In genomic region chr6:109441069-109441816, GRCh38 we compare ENCODE assay signal across 8 cellular contexts. TPM values are rescaled to one million over a fixed set of nuclear protein-coding genes. Genes with fewer than 3 reads are reported as not detected.
DNase-seq lines count a peak whose midpoint lies in the region; ATAC-seq, FAIRE-seq and TF ChIP-seq lines count a peak whose summit lies in the region.

No MANE protein-coding gene starts in this region.

- H3K9me3 Mint-ChIP-seq in activated CD4-positive, alpha-beta T cell treated with anti-CD3 and anti-CD28 coated beads for 36 hours (ENCODE audit: low read depth), result no peaks in the 10 kb centered on the region
- no peaks in the 10 kb centered on the region for H3K9me3 Mint-ChIP-seq in activated CD4-positive, alpha-beta memory T cell treated with anti-CD3 and anti-CD28 coated beads, Interleukin-2, amount 10 ng/mL, durations not matched to agents 7 days and 5 days

- no peaks in the 10 kb centered on the region for H3K79me2 ChIP-seq in endothelial cell of umbilical vein (ENCODE audit: control insufficient read depth, insufficient read depth, low read length)

- H3K36me3 ChIP-seq in endothelial cell of umbilical vein (ENCODE audit: control insufficient read depth in 2 of 2, extremely low read depth in 1 of 2, insufficient read depth in 2 of 2, low read length in 2 of 2) (peaks cover 0 to 14% of the 10 kb centered on the region in 2 experiments), muscle layer of duodenum (ENCODE audit: control insufficient read depth in 1 of 2, insufficient read depth in 2 of 2, low read length in 2 of 2) (peaks cover 17 to 23% of the 10 kb centered on the region in 2 donors)

- H3K4me3 Mint-ChIP-seq in activated CD4-positive, alpha-beta T cell treated with anti-CD3 and anti-CD28 coated beads for 36 hours, result peak overlapping the region; percentile 89
- peak overlapping the region; percentile 90 for H3K4me3 Mint-ChIP-seq in activated CD4-positive, alpha-beta memory T cell treated with anti-CD3 and anti-CD28 coated beads, Interleukin-2, amount 10 ng/mL, durations not matched to agents 7 days and 5 days

- intact Hi-C loops in activated CD4-positive, alpha-beta T cell treated with anti-CD3 and anti-CD28 coated beads for 36 hours (cut with DNase I, micrococcal nuclease), result loop anchor here (1.0 to 5.0 kb wide), 3 partner anchors 14 to 254 kb away; partner anchors contain the start of genes AK9 (in 2 of the 2), FIG4 (in 2 of the 2) and MICAL1 (in 1 of the 2)
- intact Hi-C loops in endothelial cell of umbilical vein (cut with micrococcal nuclease), result loop anchor here (2.0 to 5.0 kb wide), 3 partner anchors 41 to 346 kb away; partner anchors contain the start of genes CEP57L1, SESN1 and ZBTB24

- H3K4me1 Mint-ChIP-seq in activated CD4-positive, alpha-beta T cell treated with anti-CD3 and anti-CD28 coated beads for 36 hours, result peaks cover 18% of the 10 kb centered on the region
- H3K4me1 Mint-ChIP-seq in activated CD4-positive, alpha-beta memory T cell treated with anti-CD3 and anti-CD28 coated beads, Interleukin-2, amount 10 ng/mL, durations not matched to agents 7 days and 5 days, result peaks cover 38% of the 10 kb centered on the region

- peak; percentile 12 for FAIRE-seq in endothelial cell of umbilical vein (lab: Jason Lieb, UNC)

- POLR2A ChIA-PET in activated CD4-positive, alpha-beta T cell treated with anti-CD3 and anti-CD28 coated beads for 36 hours (lab: Charles Lee), result interaction anchor here (0.6 to 1.6 kb wide), 10 partner anchors 9 to 1374 kb away, joined by 3 to 7 read pairs (median 4); partner anchors contain the start of genes CD164, CDK19, CEP57L1 and SESN1
- POLR2A ChIA-PET in activated CD4-positive, alpha-beta memory T cell treated with anti-CD3 and anti-CD28 coated beads, Interleukin-2, amount 10 ng/mL, durations not matched to agents 7 days and 5 days (lab: Charles Lee), result interaction anchor here (0.7 to 11.5 kb wide), 12 partner anchors 14 to 347 kb away, joined by 3 to 243 read pairs (median 9); partner anchors contain the start of genes CD164, CEP57L1, MICAL1 and SESN1
- POLR2A ChIA-PET in endothelial cell of umbilical vein (lab: Charles Lee), result interaction anchor here (1.1 kb wide), 1 partner anchor 347 kb away, joined by 4 read pairs; the partner anchor contains the start of gene SESN1

- H3K27ac Mint-ChIP-seq in activated CD4-positive, alpha-beta T cell treated with anti-CD3 and anti-CD28 coated beads for 36 hours, result peak overlapping the region; percentile 85
- H3K27ac Mint-ChIP-seq in activated CD4-positive, alpha-beta memory T cell treated with anti-CD3 and anti-CD28 coated beads, Interleukin-2, amount 10 ng/mL, durations not matched to agents 7 days and 5 days, result peak overlapping the region; percentile 75

- H3K27me3 ChIP-seq in endothelial cell of umbilical vein (ENCODE audit: control insufficient read depth in 2 of 2, insufficient read depth in 2 of 2, low read length in 2 of 2) (no peaks in the 10 kb centered on the region), muscle layer of duodenum (ENCODE audit: low read depth, low read length) (no peaks in the 10 kb centered on the region)

- peak; percentile 8 to 25 for TF ChIP-seq CTCF in endothelial cell of umbilical vein (IDR thresholded peaks at IDR 0.05; ENCODE audit: extremely low read depth in 1 of 2, insufficient read depth in 1 of 2, low read depth in 1 of 2, low read length in 2 of 2)

- no peaks in the 10 kb centered on the region for H4K20me1 ChIP-seq in endothelial cell of umbilical vein (replicated peaks; ENCODE audit: control insufficient read depth, extremely low read depth, insufficient read depth, low read length)

- H3K27me3 Mint-ChIP-seq in activated CD4-positive, alpha-beta T cell treated with anti-CD3 and anti-CD28 coated beads for 36 hours, result no peaks in the 10 kb centered on the region
- peaks cover 4% of the 10 kb centered on the region for H3K27me3 Mint-ChIP-seq in activated CD4-positive, alpha-beta memory T cell treated with anti-CD3 and anti-CD28 coated beads, Interleukin-2, amount 10 ng/mL, durations not matched to agents 7 days and 5 days

- peak overlapping the region; percentile 70 for H2AFZ ChIP-seq in endothelial cell of umbilical vein (ENCODE audit: low read depth, low read length)

- peak overlapping the region; percentile 68 for H3K4me2 ChIP-seq in endothelial cell of umbilical vein (ENCODE audit: insufficient read depth, low read length)

- H3K4me3 ChIP-seq in endothelial cell of umbilical vein (replicated peaks in 1 of 3; ENCODE audit: insufficient read depth in 1 of 3, low read depth in 1 of 3, low read length in 3 of 3), result peak overlapping the region; percentile 62 to 73 (median 66)
- peak overlapping the region; percentile 66 to 90 for H3K4me3 ChIP-seq in muscle layer of duodenum (ENCODE audit: low read depth in 1 of 2, low read length in 2 of 2)

- H3K9me3 ChIP-seq in endothelial cell of umbilical vein (replicated peaks; ENCODE audit: control insufficient read depth, insufficient read depth, low read length) (no peaks in the 10 kb centered on the region), muscle layer of duodenum (ENCODE audit: control insufficient read depth in 1 of 2, low read length in 2 of 2) (no peaks in the 10 kb centered on the region)

- H3K36me3 Mint-ChIP-seq in activated CD4-positive, alpha-beta T cell treated with anti-CD3 and anti-CD28 coated beads for 36 hours (ENCODE audit: low read depth), result peaks cover 20% of the 10 kb centered on the region
- peaks cover 39% of the 10 kb centered on the region for H3K36me3 Mint-ChIP-seq in activated CD4-positive, alpha-beta memory T cell treated with anti-CD3 and anti-CD28 coated beads, Interleukin-2, amount 10 ng/mL, durations not matched to agents 7 days and 5 days (ENCODE audit: low read depth)

- H3K4me1 ChIP-seq in endothelial cell of umbilical vein (ENCODE audit: control insufficient read depth, extremely low read depth, insufficient read depth, low read length) (peaks cover 3% of the 10 kb centered on the region), muscle layer of duodenum (ENCODE audit: control insufficient read depth in 1 of 2, insufficient read depth in 2 of 2, low read length in 2 of 2) (peaks cover 6 to 12% of the 10 kb centered on the region in 2 donors)

- dilution Hi-C loops in endothelial cell of umbilical vein (cut with MboI; ENCODE audit: extremely low pct_ligation_motif_present, low sequenced_read_pairs), result no loop called here

- TF ChIP-seq POLR2A in endothelial cell of umbilical vein (IDR thresholded peaks at IDR 0.05; ENCODE audit: low read depth, low read length), result no peak

- peak overlapping the region; percentile 52 for H3K9ac ChIP-seq in endothelial cell of umbilical vein (replicated peaks; ENCODE audit: extremely low read depth, insufficient read depth, low read length)

- DNase-seq in activated CD4-positive, alpha-beta T cell treated with anti-CD3 and anti-CD28 coated beads for 36 hours, result peak; percentile 66
- DNase-seq in activated CD4-positive, alpha-beta T cell treated with anti-CD3 and anti-CD28 coated beads, Interleukin-2, amount 50 U/mL, for 1 hour, result no peak
- DNase-seq in NCI-H146 (lab: John Stamatoyannopoulos, UW), result peak; percentile 62
- DNase-seq in activated CD4-positive, alpha-beta memory T cell treated with anti-CD3 and anti-CD28 coated beads, Interleukin-2, amount 10 ng/mL, durations not matched to agents 7 days and 5 days, result peak; percentile 43
- DNase-seq in endothelial cell of umbilical vein (ENCODE audit: low read depth, low spot score), result peak; percentile 59
- DNase-seq in epidermal melanocyte (ENCODE audit: insufficient read length, low spot score), result no peak

- CTCF ChIA-PET in activated CD4-positive, alpha-beta T cell treated with anti-CD3 and anti-CD28 coated beads for 36 hours (lab: Charles Lee), result interaction anchor here (0.6 to 3.2 kb wide), 16 partner anchors 9 to 1590 kb away, joined by 3 to 25 read pairs (median 3); partner anchors contain the start of genes CD164 and MICAL1
- CTCF ChIA-PET in activated CD4-positive, alpha-beta memory T cell treated with anti-CD3 and anti-CD28 coated beads, Interleukin-2, amount 10 ng/mL, durations not matched to agents 7 days and 5 days (lab: Charles Lee), result interaction anchor here (1.2 to 6.5 kb wide), 7 partner anchors 13 to 253 kb away, joined by 3 to 36 read pairs (median 5); partner anchors contain the start of genes CD164, MICAL1 and ZBTB24
- CTCF ChIA-PET in endothelial cell of umbilical vein (lab: Charles Lee), result interaction anchor here (0.5 to 4.3 kb wide), 10 partner anchors 9 to 623 kb away, joined by 3 to 20 read pairs (median 6); partner anchors contain the start of genes CD164 and MICAL1

- TSS peak; percentile 33 for BruUV-seq in endothelial cell of umbilical vein (replicated peaks; lab: Mats Ljungman, UMichigan)

- H3K9me1 ChIP-seq in endothelial cell of umbilical vein (replicated peaks; ENCODE audit: control insufficient read depth, extremely low read depth, insufficient read depth, low read length), result no peaks in the 10 kb centered on the region

- peak; percentile 46 for ATAC-seq in activated CD4-positive, alpha-beta T cell treated with anti-CD3 and anti-CD28 coated beads for 36 hours
- ATAC-seq in HG02678 (IDR thresholded peaks at IDR 0.05; ENCODE audit: unreplicated experiment), result peak; percentile 16

- H3K27ac ChIP-seq in endothelial cell of umbilical vein (ENCODE audit: insufficient read depth, low read depth, low read length), result peak overlapping the region; percentile 59
- H3K27ac ChIP-seq in muscle layer of duodenum (ENCODE audit: low read length), result peak overlapping the region; percentile 31

RNA-seq across cellular contexts. Expression of gene SMPD2, which starts 0.7 kb away (rescaled TPM):
- 1 to 10 TPM; 7.5 to 9.5 TPM for total RNA-seq in activated CD4-positive, alpha-beta T cell treated with anti-CD3 and anti-CD28 coated beads for 36 hours
- 10 to 100 TPM; 15.9 to 16.9 TPM for total RNA-seq in activated CD4-positive, alpha-beta memory T cell treated with anti-CD3 and anti-CD28 coated beads, Interleukin-2, amount 10 ng/mL, durations not matched to agents 7 days and 5 days
- 6.9 and 8.5 TPM in 2 replicates for total RNA-seq in endothelial cell of umbilical vein
- polyA plus RNA-seq in endothelial cell of umbilical vein, result 10.0 and 11.5 TPM in 2 replicates
- polyA plus RNA-seq in endothelial cell of umbilical vein (2011; cell fraction: cytosol; rRNA removed), result 8.4 and 8.8 TPM in 2 replicates
- 18.3 and 25.6 TPM in 2 replicates for polyA plus RNA-seq in endothelial cell of umbilical vein (2011; cell fraction: nucleus; rRNA removed)
- 5.1 and 6.7 TPM in 2 replicates for polyA plus RNA-seq in endothelial cell of umbilical vein (2012)
- 12.1 and 16.6 TPM in 2 replicates for polyA minus RNA-seq in endothelial cell of umbilical vein
- polyA minus RNA-seq in endothelial cell of umbilical vein (2011; cell fraction: cytosol; rRNA and poly(A)+ RNA removed), result 8.6 TPM
- polyA minus RNA-seq in endothelial cell of umbilical vein (2011; cell fraction: nucleus; rRNA and poly(A)+ RNA removed), result 14.5 and 22.2 TPM in 2 replicates

RNA-seq across cellular contexts. Expression of gene PPIL6, which starts 0.8 kb away (rescaled TPM):
- total RNA-seq in activated CD4-positive, alpha-beta T cell treated with anti-CD3 and anti-CD28 coated beads for 36 hours, result under 1 TPM in 1 of 2 experiments, not detected in 1; 0.09 TPM
- not detected for total RNA-seq in activated CD4-positive, alpha-beta memory T cell treated with anti-CD3 and anti-CD28 coated beads, Interleukin-2, amount 10 ng/mL, durations not matched to agents 7 days and 5 days
- 0.25 and 0.33 TPM in 2 replicates for total RNA-seq in endothelial cell of umbilical vein
- polyA plus RNA-seq in endothelial cell of umbilical vein, result 0.11 and 0.25 TPM in 2 replicates
- 0.23 and 0.32 TPM in 2 replicates for polyA plus RNA-seq in endothelial cell of umbilical vein (2011; cell fraction: cytosol; rRNA removed)
- polyA plus RNA-seq in endothelial cell of umbilical vein (2011; cell fraction: nucleus; rRNA removed), result 0.22 and 0.26 TPM in 2 replicates
- polyA plus RNA-seq in endothelial cell of umbilical vein (2012), result 0.14 and 0.19 TPM in 2 replicates
- polyA minus RNA-seq in endothelial cell of umbilical vein, result 0.64 TPM in 1 of 2 replicates, not detected in the other
- polyA minus RNA-seq in endothelial cell of umbilical vein (2011; cell fraction: cytosol; rRNA and poly(A)+ RNA removed), result not detected
- not detected in 2 replicates for polyA minus RNA-seq in endothelial cell of umbilical vein (2011; cell fraction: nucleus; rRNA and poly(A)+ RNA removed)

RNA-seq across cellular contexts. Expression of gene MICAL1, which starts 14.3 kb away (rescaled TPM):
- total RNA-seq in activated CD4-positive, alpha-beta T cell treated with anti-CD3 and anti-CD28 coated beads for 36 hours, result 10 to 100 TPM; 25.1 to 26.3 TPM
- total RNA-seq in activated CD4-positive, alpha-beta memory T cell treated with anti-CD3 and anti-CD28 coated beads, Interleukin-2, amount 10 ng/mL, durations not matched to agents 7 days and 5 days, result 100 to 1,000 TPM; 125 to 128 TPM
- total RNA-seq in endothelial cell of umbilical vein, result 36.5 and 38.7 TPM in 2 replicates
- 39.4 and 44.5 TPM in 2 replicates for polyA plus RNA-seq in endothelial cell of umbilical vein
- polyA plus RNA-seq in endothelial cell of umbilical vein (2011; cell fraction: cytosol; rRNA removed), result 17.3 and 22.9 TPM in 2 replicates
- polyA plus RNA-seq in endothelial cell of umbilical vein (2011; cell fraction: nucleus; rRNA removed), result 379 and 383 TPM in 2 replicates
- 35.2 and 49.5 TPM in 2 replicates for polyA plus RNA-seq in endothelial cell of umbilical vein (2012)
- polyA minus RNA-seq in endothelial cell of umbilical vein, result 35.4 and 40.4 TPM in 2 replicates
- polyA minus RNA-seq in endothelial cell of umbilical vein (2011; cell fraction: cytosol; rRNA and poly(A)+ RNA removed), result 2.5 TPM
- 47.3 and 51.9 TPM in 2 replicates for polyA minus RNA-seq in endothelial cell of umbilical vein (2011; cell fraction: nucleus; rRNA and poly(A)+ RNA removed)

RNA-seq across cellular contexts. Expression of gene ZBTB24, which starts 41.8 kb away (rescaled TPM):
- 10 to 100 TPM; 12.0 to 14.7 TPM for total RNA-seq in activated CD4-positive, alpha-beta T cell treated with anti-CD3 and anti-CD28 coated beads for 36 hours
- total RNA-seq in activated CD4-positive, alpha-beta memory T cell treated with anti-CD3 and anti-CD28 coated beads, Interleukin-2, amount 10 ng/mL, durations not matched to agents 7 days and 5 days, result 10 to 100 TPM; 16.5 to 17.5 TPM
- total RNA-seq in endothelial cell of umbilical vein, result 6.2 and 6.4 TPM in 2 replicates
- 1.9 TPM in 2 replicates for polyA plus RNA-seq in endothelial cell of umbilical vein
- 2.3 TPM in 2 replicates for polyA plus RNA-seq in endothelial cell of umbilical vein (2011; cell fraction: cytosol; rRNA removed)
- 2.8 and 3.1 TPM in 2 replicates for polyA plus RNA-seq in endothelial cell of umbilical vein (2011; cell fraction: nucleus; rRNA removed)
- 3.2 and 3.9 TPM in 2 replicates for polyA plus RNA-seq in endothelial cell of umbilical vein (2012)
- polyA minus RNA-seq in endothelial cell of umbilical vein, result 4.6 and 4.9 TPM in 2 replicates
- polyA minus RNA-seq in endothelial cell of umbilical vein (2011; cell fraction: cytosol; rRNA and poly(A)+ RNA removed), result 5.0 TPM
- 2.4 and 3.4 TPM in 2 replicates for polyA minus RNA-seq in endothelial cell of umbilical vein (2011; cell fraction: nucleus; rRNA and poly(A)+ RNA removed)

RNA-seq across cellular contexts. Expression of gene CD164, which starts 59.0 kb away (rescaled TPM):
- total RNA-seq in activated CD4-positive, alpha-beta T cell treated with anti-CD3 and anti-CD28 coated beads for 36 hours, result 100 to 1,000 TPM; 209 to 215 TPM
- total RNA-seq in activated CD4-positive, alpha-beta memory T cell treated with anti-CD3 and anti-CD28 coated beads, Interleukin-2, amount 10 ng/mL, durations not matched to agents 7 days and 5 days, result 100 to 1,000 TPM; 354 to 370 TPM
- total RNA-seq in endothelial cell of umbilical vein, result 162 and 172 TPM in 2 replicates
- polyA plus RNA-seq in endothelial cell of umbilical vein, result 116 and 129 TPM in 2 replicates
- 90.8 and 92.7 TPM in 2 replicates for polyA plus RNA-seq in endothelial cell of umbilical vein (2011; cell fraction: cytosol; rRNA removed)
- 57.4 and 85.7 TPM in 2 replicates for polyA plus RNA-seq in endothelial cell of umbilical vein (2011; cell fraction: nucleus; rRNA removed)
- polyA plus RNA-seq in endothelial cell of umbilical vein (2012), result 113 and 151 TPM in 2 replicates
- 258 and 280 TPM in 2 replicates for polyA minus RNA-seq in endothelial cell of umbilical vein
- polyA minus RNA-seq in endothelial cell of umbilical vein (2011; cell fraction: cytosol; rRNA and poly(A)+ RNA removed), result 167 TPM
- 105 and 111 TPM in 2 replicates for polyA minus RNA-seq in endothelial cell of umbilical vein (2011; cell fraction: nucleus; rRNA and poly(A)+ RNA removed)

Comparison
In these comparisons a context has a peak if more than half of its experiments do, and no peak if none do; other contexts are left out.
1. DNase-seq: peak in activated CD4-positive, alpha-beta T cell treated with anti-CD3 and anti-CD28 coated beads for 36 hours (single experiment), NCI-H146 (single experiment), activated CD4-positive, alpha-beta memory T cell treated with anti-CD3 and anti-CD28 coated beads, Interleukin-2, amount 10 ng/mL, durations not matched to agents 7 days and 5 days (single experiment) and endothelial cell of umbilical vein (single experiment); none in activated CD4-positive, alpha-beta T cell treated with anti-CD3 and anti-CD28 coated beads, Interleukin-2, amount 50 U/mL, for 1 hour (single experiment) and epidermal melanocyte (single experiment).